In the genomic region with DNA sequence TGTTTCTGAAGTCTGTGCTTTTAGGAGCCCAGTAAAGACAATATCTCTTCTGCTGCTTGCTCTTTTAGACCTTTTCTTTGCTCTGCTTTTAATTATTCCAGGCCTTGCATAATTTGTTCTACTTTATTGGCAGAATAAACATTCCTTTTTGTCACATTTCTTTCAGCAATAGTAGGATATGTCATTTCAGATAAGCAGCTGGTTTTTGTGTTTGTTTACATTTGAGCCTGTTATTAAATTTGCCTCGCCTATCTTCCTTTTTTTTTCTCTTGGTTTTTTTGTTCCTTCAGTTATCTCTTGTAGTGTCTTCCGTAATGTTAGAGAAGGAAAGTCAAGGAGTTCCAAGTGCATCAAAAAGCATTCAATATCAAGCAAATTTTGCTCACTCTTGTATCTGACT, we compare ENCODE assay signal across 17 cellular contexts.
"Had no signal": no experiment of that assay in that cellular context is flagged by ENCODE, and none has a peak within 500 bp of the region (broad histone marks: within the 10 kb centered on the region; RNA-seq: fewer than 3 reads in every experiment).

No MANE protein-coding gene starts in this region.

- H3K36me3 ChIP-seq: left lung, pancreas, upper lobe of right lung had no signal

- H3K4me3 ChIP-seq: body of pancreas, left lung, pancreas, smooth muscle cell, upper lobe of right lung had no signal

- H3K9me3 ChIP-seq: body of pancreas, left lung, pancreas, upper lobe of right lung had no signal

- H3K27ac ChIP-seq: pancreas, upper lobe of right lung had no signal

- H3K27me3 ChIP-seq: body of pancreas, left lung, pancreas, upper lobe of right lung had no signal

- FAIRE-seq: colon, frontal cortex, pancreas had no signal

- DNase-seq: activated CD4-positive, alpha-beta T cell treated with anti-CD3 and anti-CD28 coated beads, Interleukin-2, amount 50 U/mL, for 1 hour; activated CD8-positive, alpha-beta memory T cell treated with anti-CD3 and anti-CD28 coated beads for 24 hours; activated CD8-positive, alpha-beta memory T cell treated with anti-CD3 and anti-CD28 coated beads, Interleukin-2, amount 50 U/mL, for 48 hours; activated gamma-delta T cell; central memory CD4-positive, alpha-beta T cell; endodermal cell; left lung; mammary epithelial cell; pancreas; stimulated activated CD4-positive, alpha-beta T cell treated with anti-CD3 and anti-CD28 coated beads, Interleukin-4, amount 100 ng/mL, for 4 hours; upper lobe of right lung had no signal

- ATAC-seq: body of pancreas; sciatic nerve; stimulated activated memory B cell treated with anti-CD40 and anti-IgM and Interleukin-4, amounts not matched to agents 10 μg/mL and 1 μg/mL and 100 μg/mL, for 72 hours had no signal

- H3K4me2 ChIP-seq: smooth muscle cell had no signal
